Comparison of ENCODE assay signal across 10 cellular contexts in the genomic region with DNA sequence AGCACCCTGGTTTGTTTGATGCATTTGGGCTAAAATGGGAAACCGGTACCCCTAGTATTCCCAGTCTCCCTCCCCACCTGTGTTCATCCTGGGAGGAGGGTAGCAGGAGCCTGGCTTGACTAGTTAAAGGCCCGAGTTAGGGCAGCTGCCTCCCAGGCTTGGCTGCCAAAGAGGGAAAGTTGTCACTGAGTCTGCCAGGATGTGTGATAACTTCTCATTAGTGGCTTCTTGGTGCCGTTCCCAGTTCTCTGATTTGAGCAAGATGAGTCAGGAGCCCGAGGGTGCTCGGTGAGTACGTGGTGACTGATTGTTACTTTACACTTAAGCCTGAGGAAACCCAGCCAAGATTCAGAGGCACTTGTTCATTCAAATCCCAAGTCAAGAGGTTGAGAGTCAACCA. TPM values are rescaled to one million over a fixed set of nuclear protein-coding genes. Genes with fewer than 3 reads are reported as not detected.
A peak's percentile ranks its signal among the peaks of the same experiment; 100 is the strongest.
DNase-seq lines count a peak whose midpoint lies in the region; ATAC-seq and TF ChIP-seq lines count a peak whose summit lies in the region.
"Had no signal": no experiment of that assay in that cellular context is flagged by ENCODE, and none has a peak within 500 bp of the region (broad histone marks: within the 10 kb centered on the region; RNA-seq: fewer than 3 reads in every experiment).

No MANE protein-coding gene starts in this region.

- ATAC-seq in HCT116 (peak; percentile 95), heart left ventricle (peak; percentile 96 to 98 (median 97)), thoracic aorta (ENCODE audit: insufficient number of reproducible peaks, low FRiP score, low read depth) (no peak), GM19324 (IDR thresholded peaks at IDR 0.05; ENCODE audit: low FRiP score, unreplicated experiment) (no peak), GM21786 (IDR thresholded peaks at IDR 0.05; ENCODE audit: unreplicated experiment) (no peak)
- peak; percentile 37 for ATAC-seq in activated T-helper 17 cell treated with anti-CD3 and anti-CD28 coated beads, Interleukin-2, amount 50 U/mL, for 72 hours (replicated peaks)

- H3K9me2 ChIP-seq in HCT116 (ENCODE audit: insufficient read depth) = no peaks in the 10 kb centered on the region

- TF ChIP-seq POLR2A in HCT116 (IDR thresholded peaks at IDR 0.05; ENCODE audit: borderline replicate concordance, extremely low read depth, insufficient read depth, insufficient read length) (no peak), heart left ventricle (IDR thresholded peaks at IDR 0.05) (no peak)

- intact Hi-C loops in HCT116 (cut with micrococcal nuclease) (no loop called here), heart left ventricle (cut with DNase I) (loop anchor here in 2 of 10 donors (2.0 to 10.0 kb wide), 2 partner anchors 160 to 162 kb away; a partner anchor contains a TSS)

- no peaks in the 10 kb centered on the region for H3K27me3 Mint-ChIP-seq in activated T-helper 17 cell treated with anti-CD3 and anti-CD28 coated beads, Interleukin-2, amount 50 U/mL, for 72 hours
- H3K27me3 Mint-ChIP-seq: activated CD4-positive, alpha-beta memory T cell treated with anti-CD3 and anti-CD28 coated beads for 36 hours had no signal

- no peaks in the 10 kb centered on the region for H4K20me1 ChIP-seq in HCT116 (ENCODE audit: insufficient read depth)

- TF ChIP-seq RAD21 in HCT116 (IDR thresholded peaks at IDR 0.05; ENCODE audit: low read depth) = 0 out of 2 replicates have a peak, but pooled peaks have one; percentile 11

- peak overlapping the region; percentile 55; the same call in 1 of the 2 replicates for H3K27ac ChIP-seq in HCT116 (ENCODE audit: low read depth, low read length)
- H3K27ac ChIP-seq in heart left ventricle = no peak overlapping the region
- no peak overlapping the region for H3K27ac ChIP-seq in thoracic aorta

- no peaks in the 10 kb centered on the region for H3K4me1 Mint-ChIP-seq in activated T-helper 17 cell treated with anti-CD3 and anti-CD28 coated beads, Interleukin-2, amount 50 U/mL, for 72 hours

- H2AFZ ChIP-seq in HCT116 (ENCODE audit: low read depth, low read length, poor library complexity, severe bottlenecking) = no peak overlapping the region

- no peak overlapping the region for H3K4me3 Mint-ChIP-seq in activated T-helper 17 cell treated with anti-CD3 and anti-CD28 coated beads, Interleukin-2, amount 50 U/mL, for 72 hours
- H3K4me3 Mint-ChIP-seq: activated CD4-positive, alpha-beta memory T cell treated with anti-CD3 and anti-CD28 coated beads for 36 hours had no signal

- TF ChIP-seq CTCF in HCT116 (IDR thresholded peaks at IDR 0.05 in 2 of 3, conservative IDR thresholded peaks at IDR 0.05 in 1 of 3; ENCODE audit: borderline replicate concordance in 1 of 3, insufficient read depth in 1 of 3, low read depth in 2 of 3, low read length in 2 of 3) (no peak), heart left ventricle (IDR thresholded peaks at IDR 0.05) (no peak), thoracic aorta (IDR thresholded peaks at IDR 0.05) (no peak)

- peaks cover 4% of the 10 kb centered on the region for H3K9me3 Mint-ChIP-seq in activated T-helper 17 cell treated with anti-CD3 and anti-CD28 coated beads, Interleukin-2, amount 50 U/mL, for 72 hours

- no TSS peak for BruUV-seq in HCT116 (replicated peaks; lab: Mats Ljungman, UMichigan)

- H3K4me2 ChIP-seq in HCT116 (ENCODE audit: low read length) = peak overlapping the region; percentile 70

- H3K79me2 ChIP-seq in HCT116 (ENCODE audit: insufficient read depth, low read length) = no peaks in the 10 kb centered on the region

- peak; percentile 79 for DNase-seq in HCT116 (ENCODE audit: low read depth, low spot score)
- peak in 4 of 5 donors; percentile 68 to 85 (median 78) for DNase-seq in heart left ventricle
- peak; percentile 21 for DNase-seq in thoracic aorta (ENCODE audit: low spot score)
- DNase-seq in NCI-H82 (lab: John Stamatoyannopoulos, UW) = no peak
- no peak for DNase-seq in activated gamma-delta T cell treated with Interleukin-2 at 50 U/mL for 16 hours
- DNase-seq: activated CD4-positive, alpha-beta memory T cell treated with anti-CD3 and anti-CD28 coated beads for 36 hours; NCI-H345 had no signal

- peak overlapping the region in 1 of 2 experiments; percentile 12; a peak in 2 of 4 replicates for H3K4me3 ChIP-seq in HCT116 (replicated peaks in 1 of 2; ENCODE audit: low read depth in 1 of 2, low read length in 2 of 2)
- H3K4me3 ChIP-seq in heart left ventricle = no peak overlapping the region
- no peak overlapping the region for H3K4me3 ChIP-seq in thoracic aorta

- no peaks in the 10 kb centered on the region for H3K36me3 ChIP-seq in HCT116 (ENCODE audit: control insufficient read depth in 1 of 2, insufficient read depth in 2 of 2, low read length in 2 of 2)
- H3K36me3 ChIP-seq in heart left ventricle = no peaks in the 10 kb centered on the region
- no peaks in the 10 kb centered on the region for H3K36me3 ChIP-seq in thoracic aorta

- H3K27me3 ChIP-seq in HCT116 (ENCODE audit: insufficient read depth, low read length) (no peaks in the 10 kb centered on the region), heart left ventricle (peaks cover 0 to 8% (median 0%) of the 10 kb centered on the region in 9 donors), thoracic aorta (replicated peaks; ENCODE audit: insufficient read depth) (no peaks in the 10 kb centered on the region)

- peak overlapping the region; percentile 43 for H3K9ac ChIP-seq in HCT116 (ENCODE audit: low read length)

- CTCF ChIA-PET in HCT116 (lab: Charles Lee) = no interaction called here

- H3K27ac Mint-ChIP-seq in activated T-helper 17 cell treated with anti-CD3 and anti-CD28 coated beads, Interleukin-2, amount 50 U/mL, for 72 hours = no peak overlapping the region
- H3K27ac Mint-ChIP-seq: activated CD4-positive, alpha-beta memory T cell treated with anti-CD3 and anti-CD28 coated beads for 36 hours had no signal

- H3K9me3 ChIP-seq in HCT116 (ENCODE audit: control insufficient read depth in 1 of 2, insufficient read depth in 1 of 2, low read depth in 1 of 2, low read length in 2 of 2) (peaks cover 3 to 7% of the 10 kb centered on the region in 2 experiments; a peak in 1 of 4 replicates), heart left ventricle (peaks cover 0 to 14% (median 0%) of the 10 kb centered on the region in 12 donors), thoracic aorta (no peaks in the 10 kb centered on the region)

- POLR2A ChIA-PET in HCT116 (lab: Charles Lee) = no interaction called here

- no peaks in the 10 kb centered on the region for H3K36me3 Mint-ChIP-seq in activated T-helper 17 cell treated with anti-CD3 and anti-CD28 coated beads, Interleukin-2, amount 50 U/mL, for 72 hours (ENCODE audit: low read depth)
- H3K36me3 Mint-ChIP-seq: activated CD4-positive, alpha-beta memory T cell treated with anti-CD3 and anti-CD28 coated beads for 36 hours had no signal

- H3K4me1 ChIP-seq in HCT116 (ENCODE audit: control insufficient read depth in 1 of 2, insufficient read depth in 2 of 2, low read length in 2 of 2) = peaks cover 15 to 26% of the 10 kb centered on the region in 2 experiments
- H3K4me1 ChIP-seq in heart left ventricle = peaks cover 0 to 11% (median 3%) of the 10 kb centered on the region in 12 donors
- peaks cover 0 to 7% of the 10 kb centered on the region in 2 donors for H3K4me1 ChIP-seq in thoracic aorta (ENCODE audit: control insufficient read depth in 1 of 2, low read depth in 2 of 2)

- RAD21 ChIA-PET in HCT116 (lab: Charles Lee; ENCODE audit: low non-redundant PET in 1 of 2, low total read pairs in 2 of 2, uncharacterized antibody in 2 of 2, unreplicated experiment in 2 of 2) = no interaction called here

- WGBS in heart left ventricle, 4 donors = 7 to 37% (median 24%) methylated on average over 6 of the region's 6 CpGs

TF ChIP-seq in HCT116, 20 proteins besides CTCF, POLR2A, EP300 and RAD21 (continues in another document):
- TF ChIP-seq ZFX (IDR thresholded peaks at IDR 0.05) = no peak
- TF ChIP-seq CEBPB (IDR thresholded peaks at IDR 0.05; ENCODE audit: low read depth) = no peak
- TF ChIP-seq EZH2 (IDR thresholded peaks at IDR 0.05) = no peak
- TF ChIP-seq, protein P1, sequence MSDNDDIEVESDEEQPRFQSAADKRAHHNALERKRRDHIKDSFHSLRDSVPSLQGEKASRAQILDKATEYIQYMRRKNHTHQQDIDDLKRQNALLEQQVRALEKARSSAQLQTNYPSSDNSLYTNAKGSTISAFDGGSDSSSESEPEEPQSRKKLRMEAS (IDR thresholded peaks at IDR 0.05) = peak; percentile 50; the same call in 1 of the 2 replicates

RNA-seq across cellular contexts. Expression of a gene that starts 2.5 kb away (rescaled TPM):
- total RNA-seq in HCT116 (2021; ENCODE audit: unreplicated experiment) = 0.42 TPM
- polyA plus RNA-seq in HCT116 (2012) = 2.2 and 3.9 TPM in 2 replicates
- not detected for total RNA-seq in activated T-helper 17 cell treated with anti-CD3 and anti-CD28 coated beads, Interleukin-2, amount 50 U/mL, for 72 hours
- under 1 TPM in 3 of 9 donors, not detected in 6; 0.16 to 0.27 (median 0.16) TPM for total RNA-seq in heart left ventricle
- polyA plus RNA-seq in heart left ventricle = under 1 TPM in 1 of 2 donors, not detected in 1; 0.26 TPM
- total RNA-seq in thoracic aorta = not detected
- total RNA-seq: activated CD4-positive, alpha-beta memory T cell treated with anti-CD3 and anti-CD28 coated beads for 36 hours had no signal

RNA-seq across cellular contexts. Expression of a gene that starts 16.3 kb away (rescaled TPM):
- total RNA-seq in HCT116 (2021; ENCODE audit: unreplicated experiment) (not detected), heart left ventricle (not detected), thoracic aorta (not detected)
- not detected in 2 replicates for polyA plus RNA-seq in HCT116 (2012)
- total RNA-seq in activated T-helper 17 cell treated with anti-CD3 and anti-CD28 coated beads, Interleukin-2, amount 50 U/mL, for 72 hours = not detected
- not detected for polyA plus RNA-seq in heart left ventricle
- total RNA-seq: activated CD4-positive, alpha-beta memory T cell treated with anti-CD3 and anti-CD28 coated beads for 36 hours had no signal

RNA-seq across cellular contexts. Expression of a gene that starts 23.9 kb away (rescaled TPM):
- total RNA-seq in HCT116 (2021; ENCODE audit: unreplicated experiment) (not detected), heart left ventricle (not detected), thoracic aorta (not detected)
- polyA plus RNA-seq in HCT116 (2012) = 0.02 and 0.03 TPM in 2 replicates
- total RNA-seq in activated T-helper 17 cell treated with anti-CD3 and anti-CD28 coated beads, Interleukin-2, amount 50 U/mL, for 72 hours = not detected
- polyA plus RNA-seq in heart left ventricle = not detected
- total RNA-seq: activated CD4-positive, alpha-beta memory T cell treated with anti-CD3 and anti-CD28 coated beads for 36 hours had no signal

RNA-seq across cellular contexts. Expression of a gene that starts 25.0 kb away (rescaled TPM):
- total RNA-seq in HCT116 (2021; ENCODE audit: unreplicated experiment) = not detected
- 0.04 and 0.08 TPM in 2 replicates for polyA plus RNA-seq in HCT116 (2012)
- not detected for total RNA-seq in activated T-helper 17 cell treated with anti-CD3 and anti-CD28 coated beads, Interleukin-2, amount 50 U/mL, for 72 hours
- not detected for total RNA-seq in heart left ventricle
- not detected for polyA plus RNA-seq in heart left ventricle
- total RNA-seq in thoracic aorta = not detected
- total RNA-seq: activated CD4-positive, alpha-beta memory T cell treated with anti-CD3 and anti-CD28 coated beads for 36 hours had no signal

RNA-seq across cellular contexts. Expression of a gene that starts 40.3 kb away (rescaled TPM):
- not detected for total RNA-seq in HCT116 (2021; ENCODE audit: unreplicated experiment)
- polyA plus RNA-seq in HCT116 (2012) = 0.07 and 0.20 TPM in 2 replicates
- not detected for total RNA-seq in activated T-helper 17 cell treated with anti-CD3 and anti-CD28 coated beads, Interleukin-2, amount 50 U/mL, for 72 hours
- total RNA-seq in heart left ventricle = not detected
- not detected for polyA plus RNA-seq in heart left ventricle
- not detected for total RNA-seq in thoracic aorta
- total RNA-seq: activated CD4-positive, alpha-beta memory T cell treated with anti-CD3 and anti-CD28 coated beads for 36 hours had no signal

Comparison
In these comparisons a context has a peak if more than half of its experiments do, and no peak if none do; other contexts are left out.
1. ATAC-seq: peak in HCT116 (single experiment), activated T-helper 17 cell treated with anti-CD3 and anti-CD28 coated beads, Interleukin-2, amount 50 U/mL, for 72 hours (single experiment) and heart left ventricle (4 of 4); none in thoracic aorta (single experiment), GM19324 (single experiment) and GM21786 (single experiment).
2. DNase-seq: peak in HCT116 (single experiment), heart left ventricle (4 of 5) and thoracic aorta (single experiment); none in NCI-H82 (single experiment) and activated gamma-delta T cell treated with Interleukin-2 at 50 U/mL for 16 hours (single experiment).